Comparison of ENCODE assay signal across 26 cellular contexts in genomic region chr5:68220260-68220659, GRCh38. TPM values are rescaled to one million over a fixed set of nuclear protein-coding genes. Genes with fewer than 3 reads are reported as not detected.
DNase-seq lines count a peak whose midpoint lies in the region; ATAC-seq and TF ChIP-seq lines count a peak whose summit lies in the region.
"Had no signal": no experiment of that assay in that cellular context is flagged by ENCODE, and none has a peak within 500 bp of the region (broad histone marks: within the 10 kb centered on the region; RNA-seq: fewer than 3 reads in every experiment).

No MANE protein-coding gene starts in this region.

- TF ChIP-seq EP300 in tibial nerve (IDR thresholded peaks at IDR 0.05): no peak

- H3K9me3 Mint-ChIP-seq in activated naive CD8-positive, alpha-beta T cell (ENCODE audit: low read depth): no peaks in the 10 kb centered on the region
- no peaks in the 10 kb centered on the region for H3K9me3 Mint-ChIP-seq in activated naive CD8-positive, alpha-beta T cell treated with anti-CD3 and anti-CD28 coated beads, Interleukin-2, amount 50 U/mL, for 24 hours
- H3K9me3 Mint-ChIP-seq in effector memory CD8-positive, alpha-beta T cell: peaks cover 0 to 2% of the 10 kb centered on the region in 2 donors
- H3K9me3 Mint-ChIP-seq: mesothelial cell of epicardium had no signal

- no peaks in the 10 kb centered on the region for H3K27me3 ChIP-seq in tibial nerve
- H3K27me3 ChIP-seq: heart right ventricle, sigmoid colon had no signal

- DNase-seq in activated naive CD8-positive, alpha-beta T cell treated with anti-CD3 and anti-CD28 coated beads, Interleukin-2, amount 50 U/mL, for 24 hours: no peak
- no peak for DNase-seq in effector memory CD8-positive, alpha-beta T cell
- peak; percentile 0 for DNase-seq in middle frontal gyrus (ENCODE audit: extremely low spot score, low spot score)
- DNase-seq in tibial nerve (ENCODE audit: low spot score in 2 of 2): no peak
- DNase-seq in NCI-H69 (lab: John Stamatoyannopoulos, UW): no peak
- no peak for DNase-seq in NOMO-1 treated with dmso at 0.1 percent for 144 hours (lab: John Stamatoyannopoulos, UW; ENCODE audit: unreplicated experiment)
- DNase-seq: 8988T; activated CD4-positive, alpha-beta T cell treated with anti-CD3 and anti-CD28 coated beads for 36 hours; activated CD8-positive, alpha-beta T cell treated with anti-CD3 and anti-CD28 coated beads, Interleukin-2, amount 10 ng/mL, durations not matched to agents 7 days and 5 days; effector CD4-positive, alpha-beta T cell; EL; GM23248; heart right ventricle; KG1; NCI-H510A treated with DMSO at 0.1 percent for 48 hours; NK-92 treated with Interleukin-12 subunit alpha and Interleukin-12 subunit beta, amount 100 ng/mL, for 24 hours; PC-9; Right ventricle myocardium superior; sigmoid colon; stimulated activated naive B cell treated with anti-CD40 and anti-IgM and Interleukin-4, amounts not matched to agents 10 μg/mL and 1 μg/mL and 100 μg/mL, for 72 hours had no signal

- peak overlapping the region; percentile 30 for H3K27ac Mint-ChIP-seq in activated naive CD8-positive, alpha-beta T cell
- H3K27ac Mint-ChIP-seq in activated naive CD8-positive, alpha-beta T cell treated with anti-CD3 and anti-CD28 coated beads, Interleukin-2, amount 50 U/mL, for 24 hours: no peak overlapping the region
- H3K27ac Mint-ChIP-seq in effector memory CD8-positive, alpha-beta T cell: peak overlapping the region; percentile 55 to 79
- H3K27ac Mint-ChIP-seq: activated CD4-positive, alpha-beta T cell treated with anti-CD3 and anti-CD28 coated beads for 36 hours; activated CD8-positive, alpha-beta T cell treated with anti-CD3 and anti-CD28 coated beads, Interleukin-2, amount 10 ng/mL, durations not matched to agents 7 days and 5 days; mesothelial cell of epicardium; progenitor cell of endocrine pancreas; stimulated activated naive B cell treated with anti-CD40 and anti-IgM and Interleukin-4, amounts not matched to agents 10 μg/mL and 1 μg/mL and 100 μg/mL, for 72 hours; T-helper 2 cell treated with Interferon-gamma antibody and Interleukin-4, amounts not matched to agents 5 μg/mL and 100 μg/mL, for 36 hours had no signal

- peaks cover 0 to 16% (median 0%) of the 10 kb centered on the region in 3 donors for H3K36me3 ChIP-seq in tibial nerve

- WGBS in tibial nerve, 2 donors: 85 to 90% methylated on average over 7 of the region's 7 CpGs

- peaks cover 0 to 50% (median 25%) of the 10 kb centered on the region in 4 donors for H3K4me1 ChIP-seq in tibial nerve

- no peaks in the 10 kb centered on the region for H3K9me3 ChIP-seq in tibial nerve
- H3K9me3 ChIP-seq: sigmoid colon had no signal

- no peak for ATAC-seq in activated naive CD8-positive, alpha-beta T cell treated with anti-CD3 and anti-CD28 coated beads, Interleukin-2, amount 50 U/mL, for 24 hours
- no peak for ATAC-seq in effector memory CD8-positive, alpha-beta T cell (replicated peaks)
- no peak for ATAC-seq in GM18873 (IDR thresholded peaks at IDR 0.05; ENCODE audit: low FRiP score, unreplicated experiment)
- ATAC-seq: activated CD4-positive, alpha-beta T cell treated with anti-CD3 and anti-CD28 coated beads for 36 hours; activated CD8-positive, alpha-beta T cell treated with anti-CD3 and anti-CD28 coated beads, Interleukin-2, amount 10 ng/mL, durations not matched to agents 7 days and 5 days; GM12878; heart right ventricle; stimulated activated naive B cell treated with anti-CD40 and anti-IgM and Interleukin-4, amounts not matched to agents 10 μg/mL and 1 μg/mL and 100 μg/mL, for 72 hours had no signal

- H3K4me3 Mint-ChIP-seq in activated naive CD8-positive, alpha-beta T cell: no peak overlapping the region
- H3K4me3 Mint-ChIP-seq in activated naive CD8-positive, alpha-beta T cell treated with anti-CD3 and anti-CD28 coated beads, Interleukin-2, amount 50 U/mL, for 24 hours: no peak overlapping the region
- H3K4me3 Mint-ChIP-seq in effector memory CD8-positive, alpha-beta T cell: peak overlapping the region in 1 of 2 donors; percentile 15
- H3K4me3 Mint-ChIP-seq: activated CD4-positive, alpha-beta T cell treated with anti-CD3 and anti-CD28 coated beads for 36 hours; activated CD8-positive, alpha-beta T cell treated with anti-CD3 and anti-CD28 coated beads, Interleukin-2, amount 10 ng/mL, durations not matched to agents 7 days and 5 days; mesothelial cell of epicardium; stimulated activated naive B cell treated with anti-CD40 and anti-IgM and Interleukin-4, amounts not matched to agents 10 μg/mL and 1 μg/mL and 100 μg/mL, for 72 hours; T-helper 2 cell treated with Interferon-gamma antibody and Interleukin-4, amounts not matched to agents 5 μg/mL and 100 μg/mL, for 36 hours had no signal

- peaks cover 2% of the 10 kb centered on the region for H3K36me3 Mint-ChIP-seq in activated naive CD8-positive, alpha-beta T cell
- peaks cover 8% of the 10 kb centered on the region for H3K36me3 Mint-ChIP-seq in activated naive CD8-positive, alpha-beta T cell treated with anti-CD3 and anti-CD28 coated beads, Interleukin-2, amount 50 U/mL, for 24 hours (ENCODE audit: low read depth)
- peaks cover 15% of the 10 kb centered on the region for H3K36me3 Mint-ChIP-seq in effector memory CD8-positive, alpha-beta T cell (ENCODE audit: insufficient read depth)
- H3K36me3 Mint-ChIP-seq: mesothelial cell of epicardium had no signal

- H3K4me3 ChIP-seq in tibial nerve: peak overlapping the region; percentile 77 to 97 (median 94)
- H3K4me3 ChIP-seq: GM12878, GM23248, PC-9 had no signal

- no peak for TF ChIP-seq CTCF in tibial nerve (IDR thresholded peaks at IDR 0.05)

- H3K4me1 Mint-ChIP-seq in activated naive CD8-positive, alpha-beta T cell (ENCODE audit: low read depth): peaks cover 79% of the 10 kb centered on the region
- H3K4me1 Mint-ChIP-seq in activated naive CD8-positive, alpha-beta T cell treated with anti-CD3 and anti-CD28 coated beads, Interleukin-2, amount 50 U/mL, for 24 hours: peaks cover 73% of the 10 kb centered on the region
- H3K4me1 Mint-ChIP-seq in effector memory CD8-positive, alpha-beta T cell (ENCODE audit: low read depth in 2 of 2): peaks cover 63 to 75% of the 10 kb centered on the region in 2 donors

- peak overlapping the region in 2 of 4 donors; percentile 97 to 98 for H3K27ac ChIP-seq in tibial nerve
- H3K27ac ChIP-seq: GM23248, PC-9 had no signal

- H3K27me3 Mint-ChIP-seq in activated naive CD8-positive, alpha-beta T cell: no peaks in the 10 kb centered on the region
- no peaks in the 10 kb centered on the region for H3K27me3 Mint-ChIP-seq in activated naive CD8-positive, alpha-beta T cell treated with anti-CD3 and anti-CD28 coated beads, Interleukin-2, amount 50 U/mL, for 24 hours
- no peaks in the 10 kb centered on the region for H3K27me3 Mint-ChIP-seq in effector memory CD8-positive, alpha-beta T cell
- H3K27me3 Mint-ChIP-seq: activated CD4-positive, alpha-beta T cell treated with anti-CD3 and anti-CD28 coated beads for 36 hours; progenitor cell of endocrine pancreas; stimulated activated naive B cell treated with anti-CD40 and anti-IgM and Interleukin-4, amounts not matched to agents 10 μg/mL and 1 μg/mL and 100 μg/mL, for 72 hours had no signal

- no peak for TF ChIP-seq POLR2A in tibial nerve (IDR thresholded peaks at IDR 0.05)

RNA-seq across cellular contexts. Expression of gene PIK3R1, which starts 4.7 kb away (rescaled TPM):
- 100 to 1,000 TPM; 166 to 621 (median 433) TPM for total RNA-seq in tibial nerve
